8 cellular contexts compared by ENCODE assay signal in genomic region chr1:167219194-167219593, GRCh38. TPM values are rescaled to one million over a fixed set of nuclear protein-coding genes. Genes with fewer than 3 reads are reported as not detected.
DNase-seq lines count a peak whose midpoint lies in the region; ATAC-seq and TF ChIP-seq lines count a peak whose summit lies in the region.

No MANE protein-coding gene starts in this region.

- H3K9me3 Mint-ChIP-seq in activated T-cell treated with anti-CD3 and anti-CD28 coated beads, Interleukin-2, amount 50 U/mL, for 24 hours, result peaks cover 4% of the 10 kb centered on the region
- H3K9me3 Mint-ChIP-seq in WTC11, result peaks cover 7% of the 10 kb centered on the region

- H3K4me1 Mint-ChIP-seq in activated T-cell treated with anti-CD3 and anti-CD28 coated beads, Interleukin-2, amount 50 U/mL, for 24 hours (ENCODE audit: low read depth), result peaks cover 37% of the 10 kb centered on the region
- peaks cover 36% of the 10 kb centered on the region for H3K4me1 Mint-ChIP-seq in WTC11

- H3K4me1 ChIP-seq in thoracic aorta (ENCODE audit: control insufficient read depth in 1 of 2, low read depth in 2 of 2), result peaks cover 6 to 34% of the 10 kb centered on the region in 2 donors

- no peaks in the 10 kb centered on the region for H3K27me3 ChIP-seq in thoracic aorta (replicated peaks; ENCODE audit: insufficient read depth)

- TF ChIP-seq CTCF in WTC11 (IDR thresholded peaks at IDR 0.05) (no peak), thoracic aorta (IDR thresholded peaks at IDR 0.05) (no peak)

- H3K9me3 ChIP-seq in iPS-18c (ENCODE audit: control insufficient read depth, insufficient read depth, low read length), result no peaks in the 10 kb centered on the region
- H3K9me3 ChIP-seq in thoracic aorta, result no peaks in the 10 kb centered on the region

- H3K4me3 ChIP-seq in iPS-18c (ENCODE audit: insufficient read depth, low read depth, low read length) (peak overlapping the region; percentile 79; the same call in 1 of the 2 replicates), thoracic aorta (peak overlapping the region; percentile 91)

- ATAC-seq in WTC11, result no peak
- no peak for ATAC-seq in thoracic aorta (ENCODE audit: insufficient number of reproducible peaks, low FRiP score, low read depth)

- peak overlapping the region; percentile 88 for H3K4me3 Mint-ChIP-seq in activated T-cell treated with anti-CD3 and anti-CD28 coated beads, Interleukin-2, amount 50 U/mL, for 24 hours
- peak overlapping the region; percentile 83 for H3K4me3 Mint-ChIP-seq in WTC11

- in situ Hi-C loops in KBM-7 (cut with MboI; ENCODE audit: low pct_unique_long_range_greater_than_20kb, low sequenced_read_pairs), result loop anchor here (10.0 kb wide), 1 partner anchor 154 kb away; no protein-coding TSS in a partner anchor

- CTCF ChIA-PET in WTC11 (lab: Charles Lee), result interaction anchor here (0.5 to 4.1 kb wide), 22 partner anchors 8 to 469 kb away, joined by 3 to 69 read pairs (median 12); no protein-coding TSS in a partner anchor

- POLR2A ChIA-PET in WTC11 (lab: Charles Lee), result interaction anchor here (0.7 to 2.6 kb wide), 11 partner anchors 44 to 343 kb away, joined by 3 to 22 read pairs (median 6); partner anchors contain the start of genes STYXL2 and TADA1

- no peak for DNase-seq in activated T-cell treated with anti-CD3 and anti-CD28 coated beads, Interleukin-2, amount 50 U/mL, for 24 hours
- DNase-seq in activated T-cell treated with anti-CD3 and anti-CD28 coated beads for 4 hours (no peak), WTC11 (ENCODE audit: low spot score) (no peak), thoracic aorta (ENCODE audit: low spot score) (no peak), NCI-H2029 treated with DMSO at 0.1 percent for 48 hours (lab: John Stamatoyannopoulos, UW) (no peak), KBM-7 (no peak)
- DNase-seq in activated CD4-positive, alpha-beta T cell treated with anti-CD3 and anti-CD28 coated beads for 48 hours, result no peak

- H3K36me3 Mint-ChIP-seq in activated T-cell treated with anti-CD3 and anti-CD28 coated beads, Interleukin-2, amount 50 U/mL, for 24 hours (ENCODE audit: low read depth), result peaks cover 15% of the 10 kb centered on the region
- peaks cover 7% of the 10 kb centered on the region for H3K36me3 Mint-ChIP-seq in WTC11

- H3K27ac Mint-ChIP-seq in activated T-cell treated with anti-CD3 and anti-CD28 coated beads, Interleukin-2, amount 50 U/mL, for 24 hours, result peak overlapping the region; percentile 100
- H3K27ac Mint-ChIP-seq in WTC11, result peak overlapping the region; percentile 100

- H3K36me3 ChIP-seq in thoracic aorta, result no peaks in the 10 kb centered on the region

- H3K27ac ChIP-seq in thoracic aorta, result no peak overlapping the region

- H3K27me3 Mint-ChIP-seq in activated T-cell treated with anti-CD3 and anti-CD28 coated beads, Interleukin-2, amount 50 U/mL, for 24 hours, result no peaks in the 10 kb centered on the region
- peaks cover 6% of the 10 kb centered on the region; the same call in 1 of the 2 replicates for H3K27me3 Mint-ChIP-seq in WTC11 (ENCODE audit: low read depth)

TF ChIP-seq in WTC11, 78 proteins besides CTCF, POLR2A, EP300 and RAD21 (continues in another document):
- TF ChIP-seq NR3C1 (CRISPR knock-in tag; conservative IDR thresholded peaks at IDR 0.05; ENCODE audit: low read depth) (no peak), CDX4 (CRISPR knock-in tag; IDR thresholded peaks at IDR 0.05; ENCODE audit: borderline replicate concordance) (no peak), RELA (CRISPR knock-in tag; IDR thresholded peaks at IDR 0.05; ENCODE audit: borderline replicate concordance) (no peak), ZNF219 (CRISPR knock-in tag; IDR thresholded peaks at IDR 0.05; ENCODE audit: borderline replicate concordance) (no peak), CREB1 (CRISPR knock-in tag; IDR thresholded peaks at IDR 0.05) (no peak), CBFB (CRISPR knock-in tag; IDR thresholded peaks at IDR 0.05; ENCODE audit: low read depth) (no peak), MLX (CRISPR knock-in tag; IDR thresholded peaks at IDR 0.05) (no peak), NFE2L1 (CRISPR knock-in tag; IDR thresholded peaks at IDR 0.05) (no peak), E2F4 (CRISPR knock-in tag; IDR thresholded peaks at IDR 0.05; ENCODE audit: borderline replicate concordance, low read depth) (no peak), HMGXB4 (CRISPR knock-in tag; IDR thresholded peaks at IDR 0.05) (no peak)
- TF ChIP-seq, protein P1, sequence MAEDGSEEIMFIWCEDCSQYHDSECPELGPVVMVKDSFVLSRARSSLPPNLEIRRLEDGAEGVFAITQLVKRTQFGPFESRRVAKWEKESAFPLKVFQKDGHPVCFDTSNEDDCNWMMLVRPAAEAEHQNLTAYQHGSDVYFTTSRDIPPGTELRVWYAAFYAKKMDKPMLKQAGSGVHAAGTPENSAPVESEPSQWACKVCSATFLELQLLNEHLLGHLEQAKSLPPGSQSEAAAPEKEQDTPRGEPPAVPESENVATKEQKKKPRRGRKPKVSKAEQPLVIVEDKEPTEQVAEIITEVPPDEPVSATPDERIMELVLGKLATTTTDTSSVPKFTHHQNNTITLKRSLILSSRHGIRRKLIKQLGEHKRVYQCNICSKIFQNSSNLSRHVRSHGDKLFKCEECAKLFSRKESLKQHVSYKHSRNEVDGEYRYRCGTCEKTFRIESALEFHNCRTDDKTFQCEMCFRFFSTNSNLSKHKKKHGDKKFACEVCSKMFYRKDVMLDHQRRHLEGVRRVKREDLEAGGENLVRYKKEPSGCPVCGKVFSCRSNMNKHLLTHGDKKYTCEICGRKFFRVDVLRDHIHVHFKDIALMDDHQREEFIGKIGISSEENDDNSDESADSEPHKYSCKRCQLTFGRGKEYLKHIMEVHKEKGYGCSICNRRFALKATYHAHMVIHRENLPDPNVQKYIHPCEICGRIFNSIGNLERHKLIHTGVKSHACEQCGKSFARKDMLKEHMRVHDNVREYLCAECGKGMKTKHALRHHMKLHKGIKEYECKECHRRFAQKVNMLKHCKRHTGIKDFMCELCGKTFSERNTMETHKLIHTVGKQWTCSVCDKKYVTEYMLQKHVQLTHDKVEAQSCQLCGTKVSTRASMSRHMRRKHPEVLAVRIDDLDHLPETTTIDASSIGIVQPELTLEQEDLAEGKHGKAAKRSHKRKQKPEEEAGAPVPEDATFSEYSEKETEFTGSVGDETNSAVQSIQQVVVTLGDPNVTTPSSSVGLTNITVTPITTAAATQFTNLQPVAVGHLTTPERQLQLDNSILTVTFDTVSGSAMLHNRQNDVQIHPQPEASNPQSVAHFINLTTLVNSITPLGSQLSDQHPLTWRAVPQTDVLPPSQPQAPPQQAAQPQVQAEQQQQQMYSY (CRISPR knock-in tag; IDR thresholded peaks at IDR 0.05), result no peak
- TF ChIP-seq, protein P2, sequence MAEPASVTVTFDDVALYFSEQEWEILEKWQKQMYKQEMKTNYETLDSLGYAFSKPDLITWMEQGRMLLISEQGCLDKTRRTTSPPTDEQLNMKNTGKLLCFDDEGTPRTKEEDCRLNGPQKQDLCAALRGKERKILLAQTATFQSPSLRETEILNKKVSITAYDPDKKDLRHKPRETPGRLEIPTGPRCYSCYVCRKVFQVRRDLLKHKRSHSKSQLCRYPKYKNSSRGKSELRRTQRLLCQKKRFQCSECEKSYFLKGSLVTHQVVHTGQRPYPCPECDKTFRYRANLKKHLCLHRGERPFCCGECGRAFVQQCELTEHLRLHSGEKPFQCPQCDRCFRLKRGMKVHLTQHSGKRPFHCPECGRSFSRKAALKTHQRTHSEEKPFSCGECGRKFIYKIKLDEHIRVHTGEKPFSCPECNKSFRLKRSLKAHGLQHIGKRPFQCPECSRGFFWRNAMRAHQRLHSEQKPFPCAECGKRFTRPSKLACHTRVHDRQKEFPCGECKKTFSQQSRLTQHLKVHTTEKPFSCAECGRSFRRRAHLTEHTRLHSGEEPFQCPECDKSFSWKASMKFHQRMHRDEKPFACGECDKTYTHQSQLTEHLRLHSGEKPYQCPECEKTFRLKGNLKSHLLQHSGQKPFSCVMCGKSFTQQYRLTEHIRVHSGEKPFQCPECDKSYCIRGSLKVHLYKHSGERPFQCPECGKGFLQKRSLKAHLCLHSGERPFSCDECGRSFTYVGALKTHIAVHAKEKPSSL (CRISPR knock-in tag; conservative IDR thresholded peaks at IDR 0.05), result no peak

RNA-seq across cellular contexts. Expression of gene POU2F1, which starts 1.5 kb away (rescaled TPM):
- total RNA-seq in WTC11 (2021) (51.0 to 55.0 TPM (median 51.3 TPM) in 3 replicates), thoracic aorta (10 to 100 TPM; 15.3 to 25.5 TPM)
